In genomic region chr4:6647169-6647568, GRCh38 we compare ENCODE assay signal across 16 cellular contexts. TPM values are rescaled to one million over a fixed set of nuclear protein-coding genes. Genes with fewer than 3 reads are reported as not detected.
DNase-seq lines count a peak whose midpoint lies in the region; ATAC-seq and TF ChIP-seq lines count a peak whose summit lies in the region.
"Had no signal": no experiment of that assay in that cellular context is flagged by ENCODE, and none has a peak within 500 bp of the region (broad histone marks: within the 10 kb centered on the region; RNA-seq: fewer than 3 reads in every experiment).

No MANE protein-coding gene starts in this region.

- H3K4me2 ChIP-seq in BLaER1 (peak overlapping the region; percentile 42), OCI-LY7 (ENCODE audit: low read length) (no peak overlapping the region)

- TF ChIP-seq CTCF in OCI-LY7 (conservative IDR thresholded peaks at IDR 0.05; ENCODE audit: low read length), result no peak
- TF ChIP-seq CTCF in glutamatergic neuron (IDR thresholded peaks at IDR 0.05; ENCODE audit: partially characterized antibody, unreplicated experiment), result no peak

- H3K4me3 ChIP-seq in BLaER1 (no peak overlapping the region), OCI-LY7 (ENCODE audit: low read depth, low read length, poor library complexity, severe bottlenecking) (no peak overlapping the region)
- H3K4me3 ChIP-seq: GM23248 had no signal

- peaks cover 1 to 12% of the 10 kb centered on the region in 2 donors for H3K36me3 Mint-ChIP-seq in activated T-cell treated with anti-CD3 and anti-CD28 coated beads, Interleukin-2, amount 50 U/mL, for 72 hours (ENCODE audit: insufficient read depth in 2 of 2)
- H3K36me3 Mint-ChIP-seq in glutamatergic neuron (ENCODE audit: unreplicated experiment), result no peaks in the 10 kb centered on the region

- peaks cover 8% of the 10 kb centered on the region; the same call in 1 of the 2 replicates for H3K9me3 ChIP-seq in BLaER1
- no peaks in the 10 kb centered on the region for H3K9me3 ChIP-seq in OCI-LY7 (ENCODE audit: low read length)

- peaks cover 24% of the 10 kb centered on the region for H3K4me1 Mint-ChIP-seq in activated T-cell treated with anti-CD3 and anti-CD28 coated beads, Interleukin-2, amount 50 U/mL, for 72 hours (ENCODE audit: low read depth)
- H3K4me1 Mint-ChIP-seq in glutamatergic neuron (ENCODE audit: low read depth, unreplicated experiment), result peaks cover 14% of the 10 kb centered on the region

- H3K79me2 ChIP-seq in OCI-LY7 (ENCODE audit: insufficient read depth, low read depth, low read length), result peaks cover 12% of the 10 kb centered on the region

- H3K9me3 Mint-ChIP-seq in activated T-cell treated with anti-CD3 and anti-CD28 coated beads, Interleukin-2, amount 50 U/mL, for 72 hours, result no peaks in the 10 kb centered on the region
- no peaks in the 10 kb centered on the region for H3K9me3 Mint-ChIP-seq in glutamatergic neuron (ENCODE audit: unreplicated experiment)
- H3K9me3 Mint-ChIP-seq: CD8-positive, alpha-beta T cell had no signal

- intact Hi-C loops in OCI-LY7 (cut with micrococcal nuclease; ENCODE audit: unreplicated experiment), result loop anchor here (10.0 kb wide), 1 partner anchor 338 kb away; no protein-coding TSS in a partner anchor

- no peaks in the 10 kb centered on the region for H3K27me3 Mint-ChIP-seq in activated T-cell treated with anti-CD3 and anti-CD28 coated beads, Interleukin-2, amount 50 U/mL, for 72 hours (ENCODE audit: low read depth)
- H3K27me3 Mint-ChIP-seq in glutamatergic neuron (ENCODE audit: unreplicated experiment), result no peaks in the 10 kb centered on the region

- H3K9me2 ChIP-seq in OCI-LY7 (ENCODE audit: insufficient read depth, low read length), result no peaks in the 10 kb centered on the region

- no peak overlapping the region for H3K4me3 Mint-ChIP-seq in activated T-cell treated with anti-CD3 and anti-CD28 coated beads, Interleukin-2, amount 50 U/mL, for 72 hours
- H3K4me3 Mint-ChIP-seq in glutamatergic neuron (ENCODE audit: unreplicated experiment), result no peak overlapping the region
- H3K4me3 Mint-ChIP-seq: CD8-positive, alpha-beta T cell had no signal

- no peak for DNase-seq in activated T-cell treated with anti-CD3 and anti-CD28 coated beads, Interleukin-2, amount 50 U/mL, for 72 hours
- DNase-seq in activated T-cell treated with anti-CD3 and anti-CD28 coated beads for 4 hours (no peak), OCI-LY7 (ENCODE audit: low spot score) (no peak), glutamatergic neuron (no peak), NCI-H446 (lab: John Stamatoyannopoulos, UW) (no peak)
- DNase-seq in activated CD4-positive, alpha-beta T cell treated with anti-CD3 and anti-CD28 coated beads for 48 hours, result no peak
- DNase-seq: CD8-positive, alpha-beta T cell; COR-L47; DMS153; DMS79 treated with DMSO at 0.1 percent for 48 hours; EL; GM23248; IMR-90 had no signal

- POLR2A ChIA-PET in OCI-LY7 (lab: Charles Lee), result interaction anchor here (1.7 kb wide), 1 partner anchor 26 kb away, joined by 6 read pairs; a partner anchor contains a TSS

- H4K20me1 ChIP-seq in BLaER1 (peaks cover 14% of the 10 kb centered on the region), OCI-LY7 (ENCODE audit: insufficient read depth, low read length) (peaks cover 7% of the 10 kb centered on the region; the same call in 1 of the 2 replicates)

- H3K36me3 ChIP-seq in BLaER1, result peaks cover 22% of the 10 kb centered on the region
- peaks cover 19% of the 10 kb centered on the region for H3K36me3 ChIP-seq in OCI-LY7 (ENCODE audit: insufficient read depth, low read length)

- no peaks in the 10 kb centered on the region for H3K27me3 ChIP-seq in BLaER1

- no TSS peak for BruUV-seq in OCI-LY7 (replicated peaks; lab: Mats Ljungman, UMichigan)

- H3K27ac ChIP-seq in BLaER1, result no peak overlapping the region; the same call in 1 of the 2 replicates
- H3K27ac ChIP-seq in OCI-LY7 (ENCODE audit: low read depth, low read length, poor library complexity, severe bottlenecking), result no peak overlapping the region
- H3K27ac ChIP-seq: 22Rv1, GM23248 had no signal

- peak overlapping the region; percentile 6 for H3K27ac Mint-ChIP-seq in activated T-cell treated with anti-CD3 and anti-CD28 coated beads, Interleukin-2, amount 50 U/mL, for 72 hours
- H3K27ac Mint-ChIP-seq in glutamatergic neuron (ENCODE audit: unreplicated experiment), result peak overlapping the region; percentile 33

- CTCF ChIA-PET in OCI-LY7 (lab: Charles Lee; ENCODE audit: unreplicated experiment), result no interaction called here

- no peak overlapping the region for H3K9ac ChIP-seq in BLaER1
- H3K9ac ChIP-seq: GM23248 had no signal

- peak; percentile 11 to 15 for ATAC-seq in activated T-cell treated with anti-CD3 and anti-CD28 coated beads, Interleukin-2, amount 50 U/mL, for 72 hours (replicated peaks in 1 of 2)
- ATAC-seq in GM21717 (IDR thresholded peaks at IDR 0.05; ENCODE audit: unreplicated experiment), result no peak
- ATAC-seq: CD8-positive, alpha-beta T cell had no signal

- 0 out of 2 replicates have a peak overlapping the region, but pooled peaks have one; percentile 21 for H2AFZ ChIP-seq in OCI-LY7 (ENCODE audit: low read length)
- H2AFZ ChIP-seq: GM23248 had no signal

- peaks cover 29% of the 10 kb centered on the region for H3K4me1 ChIP-seq in BLaER1
- peaks cover 19% of the 10 kb centered on the region for H3K4me1 ChIP-seq in OCI-LY7 (ENCODE audit: insufficient read depth, low read length, poor library complexity, severe bottlenecking)

RNA-seq across cellular contexts. Expression of gene MRFAP1, which starts 6.7 kb away (rescaled TPM):
- total RNA-seq in activated T-cell treated with anti-CD3 and anti-CD28 coated beads, Interleukin-2, amount 50 U/mL, for 72 hours, result 100 to 1,000 TPM; 148 to 153 TPM
- total RNA-seq in OCI-LY7 (2014; rRNA removed; shearing (Covaris generic)), result 90.8 and 142 TPM in 2 replicates
- total RNA-seq in OCI-LY7 (2022) (213 and 224 TPM in 2 replicates), glutamatergic neuron (ENCODE audit: unreplicated experiment) (226 TPM)

RNA-seq across cellular contexts. Expression of gene S100P, which starts 46.5 kb away (rescaled TPM):
- 10 to 100 TPM; 18.0 to 84.6 TPM for total RNA-seq in activated T-cell treated with anti-CD3 and anti-CD28 coated beads, Interleukin-2, amount 50 U/mL, for 72 hours
- not detected in 2 replicates for total RNA-seq in OCI-LY7 (2014; rRNA removed; shearing (Covaris generic))
- not detected in 2 replicates for total RNA-seq in OCI-LY7 (2022)
- not detected for total RNA-seq in glutamatergic neuron (ENCODE audit: unreplicated experiment)
- total RNA-seq: GM23248, IMR-90 had no signal

Comparison
In these comparisons a context has a peak if more than half of its experiments do, and no peak if none do; other contexts are left out.
1. RNA of gene S100P, which starts 46.5 kb away (total RNA-seq): 18.0 to 84.6 TPM in activated T-cell treated with anti-CD3 and anti-CD28 coated beads, Interleukin-2, amount 50 U/mL, for 72 hours; not detected in OCI-LY7 and not detected in glutamatergic neuron (single experiment); every median in the first group is over 10 times any median in the second.